1 cellular context compared by ENCODE assay signal in the genomic region with DNA sequence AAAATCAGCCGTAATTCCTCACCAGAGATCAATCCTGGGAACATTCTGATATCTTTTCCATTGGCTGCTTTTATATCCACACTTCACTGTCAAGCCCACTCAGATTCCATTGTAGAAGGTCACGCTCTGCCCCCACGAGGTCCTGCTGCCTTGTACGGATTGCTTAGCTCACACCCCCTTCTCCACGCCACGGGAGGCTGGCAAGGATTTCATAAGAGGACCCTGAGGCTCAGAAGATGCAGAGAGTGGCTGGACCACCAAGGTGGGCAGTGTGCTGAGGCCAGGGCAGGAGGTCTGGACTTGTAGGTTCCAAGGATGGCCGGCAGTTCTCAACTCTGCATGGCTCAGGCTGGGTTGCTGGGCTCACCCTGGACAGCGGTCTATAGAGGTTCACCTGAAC.
TF ChIP-seq lines count a peak whose summit lies in the region.

No MANE protein-coding gene starts in this region.

TF ChIP-seq in IMR-90, 13 proteins besides CTCF, POLR2A, EP300 and RAD21:
- no peak for TF ChIP-seq SMC3 (IDR thresholded peaks at IDR 0.05; ENCODE audit: low read depth, low read length)
- no peak for TF ChIP-seq RFX5 (IDR thresholded peaks at IDR 0.05; ENCODE audit: low read depth, low read length)
- TF ChIP-seq MAZ (IDR thresholded peaks at IDR 0.05; ENCODE audit: borderline replicate concordance, low read depth, low read length), result no peak
- TF ChIP-seq MAFK (IDR thresholded peaks at IDR 0.05; ENCODE audit: low read depth, low read length), result no peak
